Comparison of ENCODE assay signal across 20 cellular contexts in the genomic region with DNA sequence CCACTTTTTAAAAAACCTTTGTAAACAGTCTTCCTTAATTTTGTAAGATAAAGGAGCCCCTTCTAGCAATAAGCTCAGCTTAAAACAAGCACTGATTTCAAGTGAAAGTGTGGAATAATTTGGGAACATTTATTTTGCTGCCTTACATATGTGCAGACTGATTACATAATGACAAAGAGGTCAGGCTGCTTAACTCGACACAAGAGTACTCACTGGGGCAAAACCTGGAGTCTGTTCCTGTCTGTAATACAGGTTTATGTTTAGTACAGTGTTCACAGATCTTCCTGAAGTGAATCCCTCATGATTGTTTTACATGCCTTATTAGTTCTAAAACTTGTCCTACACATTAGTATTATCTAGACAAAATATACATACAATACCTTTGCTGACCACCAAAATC.
"Had no signal": no experiment of that assay in that cellular context is flagged by ENCODE, and none has a peak within 500 bp of the region (broad histone marks: within the 10 kb centered on the region; RNA-seq: fewer than 3 reads in every experiment).

No MANE protein-coding gene starts in this region.

- H3K27ac Mint-ChIP-seq: IgD-negative memory B cell; T-cell; T-helper 1 cell treated with Interleukin-12 subunit alpha and Interleukin-12 subunit beta and Interleukin-4 antibody, amounts not matched to agents 30 μg/mL and 1 μg/mL, for 36 hours had no signal

- H3K4me3 Mint-ChIP-seq: IgD-negative memory B cell; T-cell; T-helper 1 cell treated with Interleukin-12 subunit alpha and Interleukin-12 subunit beta and Interleukin-4 antibody, amounts not matched to agents 30 μg/mL and 1 μg/mL, for 36 hours had no signal

- ATAC-seq: K562, T-cell had no signal

- H3K4me3 ChIP-seq: K562 had no signal

- H3K36me3 Mint-ChIP-seq: IgD-negative memory B cell, T-cell had no signal

- H3K27ac ChIP-seq: HL-60, KMS-11 had no signal

- H3K9me3 Mint-ChIP-seq: T-cell; T-helper 1 cell treated with Interleukin-12 subunit alpha and Interleukin-12 subunit beta and Interleukin-4 antibody, amounts not matched to agents 30 μg/mL and 1 μg/mL, for 36 hours had no signal

- H3K9me3 ChIP-seq: SK-N-SH had no signal

- DNase-seq: Kasumi-1, MM.1S, NCI-H1092 treated with DMSO at 0.1 percent for 48 hours, NCI-H1436, NCI-H187, NCI-H2029, NCI-H2081 treated with DMSO at 0.1 percent for 48 hours, NCI-H2227 treated with DMSO at 0.1 percent for 48 hours, NCI-H526 treated with DMSO at 0.1 percent for 48 hours, NCI-H774, RPMI8226, SHP77, SK-N-SH, SW 1271, T-cell had no signal

- H3K27me3 Mint-ChIP-seq: IgD-negative memory B cell, T-cell had no signal

- H3K4me1 Mint-ChIP-seq: IgD-negative memory B cell, T-cell had no signal
